In genomic region chr20:63350196-63350595, GRCh38 we compare ENCODE assay signal across 16 cellular contexts. TPM values are rescaled to one million over a fixed set of nuclear protein-coding genes. Genes with fewer than 3 reads are reported as not detected.
DNase-seq lines count a peak whose midpoint lies in the region; ATAC-seq and TF ChIP-seq lines count a peak whose summit lies in the region.
"Had no signal": no experiment of that assay in that cellular context is flagged by ENCODE, and none has a peak within 500 bp of the region (broad histone marks: within the 10 kb centered on the region; RNA-seq: fewer than 3 reads in every experiment).

No MANE protein-coding gene starts in this region.

- no peak for ATAC-seq in stimulated activated naive CD8-positive, alpha-beta T cell treated with anti-CD3 and anti-CD28 coated beads, Interleukin-15, amount 100 ng/mL, for 72 hours
- no peak for ATAC-seq in GM19035 (IDR thresholded peaks at IDR 0.05; ENCODE audit: unreplicated experiment)
- ATAC-seq: A549; CD8-positive, alpha-beta T cell; GM23338 had no signal

- H3K36me3 Mint-ChIP-seq in stimulated activated naive CD8-positive, alpha-beta T cell treated with anti-CD3 and anti-CD28 coated beads, Interleukin-15, Interleukin-2, amounts not matched to agents 100 ng/mL and 50 ng/mL, for 24 hours (ENCODE audit: low read depth) = no peaks in the 10 kb centered on the region
- peaks cover 4% of the 10 kb centered on the region for H3K36me3 Mint-ChIP-seq in endothelial cell (ENCODE audit: low read depth, unreplicated experiment)
- H3K36me3 Mint-ChIP-seq: CD14-positive monocyte; CD8-positive, alpha-beta T cell had no signal

- TF ChIP-seq CTCF in endothelial cell (IDR thresholded peaks at IDR 0.05; ENCODE audit: unreplicated experiment) = no peak

- no peak overlapping the region for H3K4me2 ChIP-seq in trophoblast cell (ENCODE audit: low read length)
- H3K4me2 ChIP-seq: A549, GM23338 had no signal

- H3K9me3 Mint-ChIP-seq in stimulated activated naive CD8-positive, alpha-beta T cell treated with anti-CD3 and anti-CD28 coated beads, Interleukin-15, Interleukin-2, amounts not matched to agents 100 ng/mL and 50 ng/mL, for 24 hours = peaks cover 7% of the 10 kb centered on the region
- H3K9me3 Mint-ChIP-seq in stimulated activated naive CD8-positive, alpha-beta T cell treated with anti-CD3 and anti-CD28 coated beads, Interleukin-15, amount 100 ng/mL, for 72 hours = peaks cover 4 to 15% of the 10 kb centered on the region in 2 donors
- H3K9me3 Mint-ChIP-seq in endothelial cell (ENCODE audit: unreplicated experiment) = no peaks in the 10 kb centered on the region

- no CpG with 5 or more reads among the region's 33 CpGs for WGBS in trophoblast cell (ENCODE audit: extremely low coverage, insufficient coverage, insufficient read length)

- H3K4me1 ChIP-seq in trophoblast cell (ENCODE audit: control insufficient read depth in 1 of 2, insufficient read depth in 2 of 2, low read length in 2 of 2) = no peaks in the 10 kb centered on the region
- H3K4me1 ChIP-seq: A549 had no signal

- peaks cover 18% of the 10 kb centered on the region for H3K9me3 ChIP-seq in trophoblast cell (ENCODE audit: insufficient read depth, low read depth, low read length)
- H3K9me3 ChIP-seq: A549 had no signal

- no peaks in the 10 kb centered on the region for H3K4me1 Mint-ChIP-seq in stimulated activated naive CD8-positive, alpha-beta T cell treated with anti-CD3 and anti-CD28 coated beads, Interleukin-15, Interleukin-2, amounts not matched to agents 100 ng/mL and 50 ng/mL, for 24 hours (ENCODE audit: low read depth)
- H3K4me1 Mint-ChIP-seq in stimulated activated naive CD8-positive, alpha-beta T cell treated with anti-CD3 and anti-CD28 coated beads, Interleukin-15, amount 100 ng/mL, for 72 hours = no peaks in the 10 kb centered on the region
- no peaks in the 10 kb centered on the region for H3K4me1 Mint-ChIP-seq in endothelial cell (ENCODE audit: unreplicated experiment)
- H3K4me1 Mint-ChIP-seq: CD14-positive monocyte had no signal

- H3K27ac ChIP-seq in trophoblast cell (ENCODE audit: low read depth, low read length) = no peak overlapping the region
- H3K27ac ChIP-seq: A549 had no signal

- H3K23ac ChIP-seq in trophoblast cell (ENCODE audit: low read length) = no peak overlapping the region

- peak overlapping the region; percentile 43 for H3K27ac Mint-ChIP-seq in stimulated activated naive CD8-positive, alpha-beta T cell treated with anti-CD3 and anti-CD28 coated beads, Interleukin-15, Interleukin-2, amounts not matched to agents 100 ng/mL and 50 ng/mL, for 24 hours
- no peak overlapping the region for H3K27ac Mint-ChIP-seq in stimulated activated naive CD8-positive, alpha-beta T cell treated with anti-CD3 and anti-CD28 coated beads, Interleukin-15, amount 100 ng/mL, for 72 hours
- H3K27ac Mint-ChIP-seq in endothelial cell (ENCODE audit: unreplicated experiment) = peak overlapping the region; percentile 77
- H3K27ac Mint-ChIP-seq: CD8-positive, alpha-beta T cell; GM23338 had no signal

- H2AFZ ChIP-seq in trophoblast cell (ENCODE audit: insufficient read depth, low read length, poor library complexity) = no peak overlapping the region
- H2AFZ ChIP-seq: GM23338 had no signal

- H4K91ac ChIP-seq in trophoblast cell (ENCODE audit: low read depth, low read length) = no peak overlapping the region

- H3K4me3 ChIP-seq in trophoblast cell (ENCODE audit: low read depth, low read length) = peak overlapping the region; percentile 13
- H3K4me3 ChIP-seq: A549, GM23338 had no signal

- H2BK12ac ChIP-seq in trophoblast cell (ENCODE audit: low read length) = no peak overlapping the region

- H3K9ac ChIP-seq in trophoblast cell (ENCODE audit: low read length) = no peak overlapping the region

- no peaks in the 10 kb centered on the region for H3K79me2 ChIP-seq in trophoblast cell (ENCODE audit: control insufficient read depth, insufficient read depth, low read length, poor library complexity)

- H3K27me3 Mint-ChIP-seq in stimulated activated naive CD8-positive, alpha-beta T cell treated with anti-CD3 and anti-CD28 coated beads, Interleukin-15, Interleukin-2, amounts not matched to agents 100 ng/mL and 50 ng/mL, for 24 hours = no peaks in the 10 kb centered on the region
- peaks cover 7% of the 10 kb centered on the region for H3K27me3 Mint-ChIP-seq in stimulated activated naive CD8-positive, alpha-beta T cell treated with anti-CD3 and anti-CD28 coated beads, Interleukin-15, amount 100 ng/mL, for 72 hours
- peaks cover 6% of the 10 kb centered on the region for H3K27me3 Mint-ChIP-seq in endothelial cell (ENCODE audit: unreplicated experiment)

- no peaks in the 10 kb centered on the region for H3K79me1 ChIP-seq in trophoblast cell (ENCODE audit: low read length)

- no peak overlapping the region for H2BK120ac ChIP-seq in trophoblast cell (ENCODE audit: insufficient read depth, low read length, poor library complexity)

- no peak overlapping the region for H2AK5ac ChIP-seq in trophoblast cell (ENCODE audit: low read length)

- no peak overlapping the region for H4K8ac ChIP-seq in trophoblast cell (ENCODE audit: low read depth, low read length)

- no peaks in the 10 kb centered on the region for H3K36me3 ChIP-seq in trophoblast cell (ENCODE audit: control insufficient read depth in 1 of 2, insufficient read depth in 2 of 2, low read length in 2 of 2)

- H3K18ac ChIP-seq in trophoblast cell (ENCODE audit: low read length) = no peak overlapping the region

- no peak overlapping the region for H4K12ac ChIP-seq in trophoblast cell (ENCODE audit: low read depth, low read length)

- H3K4me3 Mint-ChIP-seq in stimulated activated naive CD8-positive, alpha-beta T cell treated with anti-CD3 and anti-CD28 coated beads, Interleukin-15, Interleukin-2, amounts not matched to agents 100 ng/mL and 50 ng/mL, for 24 hours = peak overlapping the region; percentile 2
- H3K4me3 Mint-ChIP-seq in stimulated activated naive CD8-positive, alpha-beta T cell treated with anti-CD3 and anti-CD28 coated beads, Interleukin-15, amount 100 ng/mL, for 72 hours = no peak overlapping the region
- no peak overlapping the region for H3K4me3 Mint-ChIP-seq in endothelial cell (ENCODE audit: unreplicated experiment)
- H3K4me3 Mint-ChIP-seq: CD14-positive monocyte; CD8-positive, alpha-beta T cell; GM23338 had no signal

- no peak overlapping the region for H3K14ac ChIP-seq in trophoblast cell (ENCODE audit: low read length)

- H2BK5ac ChIP-seq in trophoblast cell (ENCODE audit: low read depth, low read length, poor library complexity) = no peak overlapping the region

- H3K4ac ChIP-seq in trophoblast cell (ENCODE audit: low read depth, low read length) = no peak overlapping the region

- DNase-seq in stimulated activated naive CD8-positive, alpha-beta T cell treated with anti-CD3 and anti-CD28 coated beads, Interleukin-15, amount 100 ng/mL, for 72 hours = no peak
- DNase-seq in endothelial cell (ENCODE audit: low spot score) (no peak), trophoblast cell (no peak), GM03348 (ENCODE audit: low spot score) (no peak)
- DNase-seq: CD8-positive, alpha-beta T cell; COR-L47; DND-41; GDM1; H7; IMR-90 had no signal

- no peaks in the 10 kb centered on the region for H3K27me3 ChIP-seq in trophoblast cell (ENCODE audit: insufficient read depth, low read length)

RNA-seq across cellular contexts. Expression of gene CHRNA4, which starts 11.0 kb away (rescaled TPM):
- 2.6 TPM for total RNA-seq in endothelial cell (ENCODE audit: unreplicated experiment)
- not detected in 2 replicates for polyA plus RNA-seq in trophoblast cell (2013)
- total RNA-seq: CD8-positive, alpha-beta T cell; IMR-90 had no signal
- polyA plus RNA-seq: BJ, CD14-positive monocyte, IMR-90 had no signal

RNA-seq across cellular contexts. Expression of gene COL20A1, which starts 57.2 kb away (rescaled TPM):
- not detected for total RNA-seq in endothelial cell (ENCODE audit: unreplicated experiment)
- polyA plus RNA-seq in trophoblast cell (2013) = 0.23 and 0.26 TPM in 2 replicates
- total RNA-seq: IMR-90 had no signal
- polyA plus RNA-seq: BJ, CD14-positive monocyte, IMR-90 had no signal

Comparison
In these comparisons a context has a peak if more than half of its experiments do, and no peak if none do; other contexts are left out.
1. H3K27ac Mint-ChIP-seq: peak in stimulated activated naive CD8-positive, alpha-beta T cell treated with anti-CD3 and anti-CD28 coated beads, Interleukin-15, Interleukin-2, amounts not matched to agents 100 ng/mL and 50 ng/mL, for 24 hours (single experiment) and endothelial cell (single experiment); none in stimulated activated naive CD8-positive, alpha-beta T cell treated with anti-CD3 and anti-CD28 coated beads, Interleukin-15, amount 100 ng/mL, for 72 hours (0 of 2).